1 cellular context compared by ENCODE assay signal in genomic region chr6:111872521-111873177, GRCh38.
TF ChIP-seq lines count a peak whose summit lies in the region.

No MANE protein-coding gene starts in this region.

TF ChIP-seq in H1, 55 proteins besides CTCF, POLR2A, EP300 and RAD21 (continued from another document):
- TF ChIP-seq TAF1 (IDR thresholded peaks at IDR 0.05; ENCODE audit: low read depth, low read length) (0 out of 2 replicates have a peak, but pooled peaks have one; percentile 26), BCL11A (IDR thresholded peaks at IDR 0.05; ENCODE audit: low read depth in 2 of 2, low read length in 2 of 2) (no peak), SIN3A (conservative IDR thresholded peaks at IDR 0.05 in 1 of 2, IDR thresholded peaks at IDR 0.05 in 1 of 2; ENCODE audit: low read depth in 1 of 2, low read length in 2 of 2) (no peak), RBBP5 (IDR thresholded peaks at IDR 0.05; ENCODE audit: borderline replicate concordance, low read depth, low read length) (peak; percentile 81; the same call in 1 of the 2 replicates), SIX5 (IDR thresholded peaks at IDR 0.05; ENCODE audit: low read depth, low read length) (no peak)
